ENCODE assay signal across 1 cellular context in the genomic region with DNA sequence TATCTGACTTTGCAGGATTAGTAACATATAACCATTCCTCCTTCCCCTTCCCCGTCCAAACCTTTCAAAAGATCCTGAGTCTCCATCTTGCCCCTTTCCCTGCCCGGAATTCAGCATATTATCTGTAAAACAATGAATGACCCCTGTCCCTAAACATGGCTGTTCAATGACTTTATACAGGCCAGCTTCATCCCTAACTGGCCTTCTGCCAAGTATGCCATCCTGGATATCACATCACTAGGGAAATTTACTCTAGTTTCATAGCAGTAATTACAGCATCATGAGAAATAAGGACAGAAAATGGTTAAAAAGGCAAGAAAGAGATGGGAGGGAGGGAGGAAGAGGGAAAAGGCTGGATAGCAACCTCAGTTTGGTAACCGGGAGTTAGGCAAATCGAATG.
TF ChIP-seq lines count a peak whose summit lies in the region.

No MANE protein-coding gene starts in this region.

TF ChIP-seq in K562, 482 proteins besides CTCF, POLR2A, EP300 and RAD21:
- TF ChIP-seq, protein P1, sequence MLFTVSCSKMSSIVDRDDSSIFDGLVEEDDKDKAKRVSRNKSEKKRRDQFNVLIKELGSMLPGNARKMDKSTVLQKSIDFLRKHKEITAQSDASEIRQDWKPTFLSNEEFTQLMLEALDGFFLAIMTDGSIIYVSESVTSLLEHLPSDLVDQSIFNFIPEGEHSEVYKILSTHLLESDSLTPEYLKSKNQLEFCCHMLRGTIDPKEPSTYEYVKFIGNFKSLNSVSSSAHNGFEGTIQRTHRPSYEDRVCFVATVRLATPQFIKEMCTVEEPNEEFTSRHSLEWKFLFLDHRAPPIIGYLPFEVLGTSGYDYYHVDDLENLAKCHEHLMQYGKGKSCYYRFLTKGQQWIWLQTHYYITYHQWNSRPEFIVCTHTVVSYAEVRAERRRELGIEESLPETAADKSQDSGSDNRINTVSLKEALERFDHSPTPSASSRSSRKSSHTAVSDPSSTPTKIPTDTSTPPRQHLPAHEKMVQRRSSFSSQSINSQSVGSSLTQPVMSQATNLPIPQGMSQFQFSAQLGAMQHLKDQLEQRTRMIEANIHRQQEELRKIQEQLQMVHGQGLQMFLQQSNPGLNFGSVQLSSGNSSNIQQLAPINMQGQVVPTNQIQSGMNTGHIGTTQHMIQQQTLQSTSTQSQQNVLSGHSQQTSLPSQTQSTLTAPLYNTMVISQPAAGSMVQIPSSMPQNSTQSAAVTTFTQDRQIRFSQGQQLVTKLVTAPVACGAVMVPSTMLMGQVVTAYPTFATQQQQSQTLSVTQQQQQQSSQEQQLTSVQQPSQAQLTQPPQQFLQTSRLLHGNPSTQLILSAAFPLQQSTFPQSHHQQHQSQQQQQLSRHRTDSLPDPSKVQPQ (CRISPR knock-in tag; IDR thresholded peaks at IDR 0.05; ENCODE audit: borderline replicate concordance), result no peak
- TF ChIP-seq KAT7 (CRISPR knock-in tag; IDR thresholded peaks at IDR 0.05; ENCODE audit: borderline replicate concordance) (peak; percentile 77; the same call in 1 of the 2 replicates), CBFA2T3 (IDR thresholded peaks at IDR 0.05) (peak; percentile 2), ZNF79 (CRISPR knock-in tag; IDR thresholded peaks at IDR 0.05; ENCODE audit: low read depth) (no peak), NBN (IDR thresholded peaks at IDR 0.05; ENCODE audit: low read depth) (no peak), SNIP1 (IDR thresholded peaks at IDR 0.05; ENCODE audit: low read depth) (0 out of 2 replicates have a peak, but pooled peaks have one; percentile 19), CGGBP1 (CRISPR knock-in tag; IDR thresholded peaks at IDR 0.05) (no peak), YY1 (IDR thresholded peaks at IDR 0.05; ENCODE audit: borderline replicate concordance in 1 of 3, control insufficient read depth in 1 of 3, extremely low read depth in 1 of 3, insufficient read depth in 3 of 3, insufficient read length in 1 of 3, insufficient replicate concordance in 2 of 3, low read depth in 1 of 3, low read length in 2 of 3) (peak in 1 of 3 experiments; percentile 32), ZNF175 (CRISPR knock-in tag; IDR thresholded peaks at IDR 0.05; ENCODE audit: low read depth) (no peak), NFIC (IDR thresholded peaks at IDR 0.05) (peak; percentile 96), NFIX (CRISPR knock-in tag; IDR thresholded peaks at IDR 0.05; ENCODE audit: low read depth) (peak; percentile 25; the same call in 1 of the 2 replicates), GABPA (tag; conservative IDR thresholded peaks at IDR 0.05; ENCODE audit: low read depth) (no peak), FOXM1 (IDR thresholded peaks at IDR 0.05; ENCODE audit: low read depth) (0 out of 2 replicates have a peak, but pooled peaks have one; percentile 0), FOXM1 (CRISPR knock-in tag; IDR thresholded peaks at IDR 0.05; ENCODE audit: low read depth) (no peak), RREB1 (CRISPR knock-in tag; IDR thresholded peaks at IDR 0.05) (no peak), ZNF57 (CRISPR knock-in tag; IDR thresholded peaks at IDR 0.05) (no peak), ZKSCAN1 (IDR thresholded peaks at IDR 0.05; ENCODE audit: low read depth, low read length) (no peak), YBX1 (IDR thresholded peaks at IDR 0.05) (no peak)
- TF ChIP-seq, protein P2, sequence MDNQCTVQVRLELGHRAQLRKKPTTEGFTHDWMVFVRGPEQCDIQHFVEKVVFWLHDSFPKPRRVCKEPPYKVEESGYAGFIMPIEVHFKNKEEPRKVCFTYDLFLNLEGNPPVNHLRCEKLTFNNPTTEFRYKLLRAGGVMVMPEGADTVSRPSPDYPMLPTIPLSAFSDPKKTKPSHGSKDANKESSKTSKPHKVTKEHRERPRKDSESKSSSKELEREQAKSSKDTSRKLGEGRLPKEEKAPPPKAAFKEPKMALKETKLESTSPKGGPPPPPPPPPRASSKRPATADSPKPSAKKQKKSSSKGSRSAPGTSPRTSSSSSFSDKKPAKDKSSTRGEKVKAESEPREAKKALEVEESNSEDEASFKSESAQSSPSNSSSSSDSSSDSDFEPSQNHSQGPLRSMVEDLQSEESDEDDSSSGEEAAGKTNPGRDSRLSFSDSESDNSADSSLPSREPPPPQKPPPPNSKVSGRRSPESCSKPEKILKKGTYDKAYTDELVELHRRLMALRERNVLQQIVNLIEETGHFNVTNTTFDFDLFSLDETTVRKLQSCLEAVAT (IDR thresholded peaks at IDR 0.05), result 0 out of 4 replicates have a peak, but pooled peaks of 1 of the 2 experiments have one; percentile 30
TF ChIP-seq in K562: peak in this region for 8.
